Comparison of ENCODE assay signal across 8 cellular contexts in genomic region chrX:130401415-130402210, GRCh38. TPM values are rescaled to one million over a fixed set of nuclear protein-coding genes. Genes with fewer than 3 reads are reported as not detected.
DNase-seq lines count a peak whose midpoint lies in the region; ATAC-seq, FAIRE-seq and TF ChIP-seq lines count a peak whose summit lies in the region.

TSS of gene RBMX2 (plus strand) at chrX:130401987. CDS start at chrX:130402033, 46 bp downstream.

- no peaks in the 10 kb centered on the region for H3K36me3 Mint-ChIP-seq in T-helper 1 cell treated with Interleukin-12 subunit alpha and Interleukin-12 subunit beta and Interleukin-4 antibody, amounts not matched to agents 30 μg/mL and 1 μg/mL, for 36 hours (ENCODE audit: low read depth)

- H3K9me3 Mint-ChIP-seq in T-helper 1 cell treated with Interleukin-12 subunit alpha and Interleukin-12 subunit beta and Interleukin-4 antibody, amounts not matched to agents 30 μg/mL and 1 μg/mL, for 36 hours = no peaks in the 10 kb centered on the region

- peak within 1 kb of the TSS; percentile 85 for H3K27ac Mint-ChIP-seq in T-helper 1 cell treated with Interleukin-12 subunit alpha and Interleukin-12 subunit beta and Interleukin-4 antibody, amounts not matched to agents 30 μg/mL and 1 μg/mL, for 36 hours

- peak; percentile 91 for DNase-seq in GM13976 (ENCODE audit: low spot score)
- DNase-seq in NCI-H1417 (lab: John Stamatoyannopoulos, UW) = peak; percentile 75 to 86 (median 84)
- peak; percentile 2 for DNase-seq in amniotic stem cell (lab: John Stamatoyannopoulos, UW)
- DNase-seq in left cardiac atrium = peak; percentile 78
- DNase-seq in prostate gland (ENCODE audit: low spot score) = peak; percentile 46
- peak; percentile 85 for DNase-seq in urothelium cell line (ENCODE audit: low spot score)

- H3K4me3 ChIP-seq in prostate gland = peak within 1 kb of the TSS; percentile 50 to 52

- in situ Hi-C loops in GM13976 (cut with MboI; ENCODE audit: low sequenced_read_pairs, unreplicated experiment) = no loop called here

- H3K4me1 ChIP-seq in prostate gland (replicated peaks) = no peaks in the 10 kb centered on the region

- TF ChIP-seq CTCF in GM13976 (IDR thresholded peaks at IDR 0.05; ENCODE audit: borderline replicate concordance, control extremely low read depth, extremely low read depth, insufficient read depth, missing control alignments) (no peak), prostate gland (IDR thresholded peaks at IDR 0.05) (no peak)

- intact Hi-C loops in left cardiac atrium (cut with DNase I) = no loop called here
- intact Hi-C loops in prostate gland (cut with DNase I) = no loop called here

- no peaks in the 10 kb centered on the region for H3K36me3 ChIP-seq in prostate gland

- ATAC-seq in HG02763 (IDR thresholded peaks at IDR 0.05; ENCODE audit: unreplicated experiment) (peak; percentile 95), left cardiac atrium (peak; percentile 99)

- H3K27me3 ChIP-seq in prostate gland (replicated peaks; ENCODE audit: insufficient read depth) = no peaks in the 10 kb centered on the region

- TF ChIP-seq POLR2A in prostate gland (IDR thresholded peaks at IDR 0.05) = peak; percentile 39

- H3K9me3 ChIP-seq in prostate gland = no peaks in the 10 kb centered on the region

- peak within 1 kb of the TSS; percentile 92 for H3K4me3 Mint-ChIP-seq in T-helper 1 cell treated with Interleukin-12 subunit alpha and Interleukin-12 subunit beta and Interleukin-4 antibody, amounts not matched to agents 30 μg/mL and 1 μg/mL, for 36 hours

- H3K4me1 Mint-ChIP-seq in T-helper 1 cell treated with Interleukin-12 subunit alpha and Interleukin-12 subunit beta and Interleukin-4 antibody, amounts not matched to agents 30 μg/mL and 1 μg/mL, for 36 hours (ENCODE audit: low read depth) = peaks cover 9% of the 10 kb centered on the region

- 1% methylated on average over 30 of the region's 47 CpGs for WGBS in prostate gland

- peak within 1 kb of the TSS; percentile 56 to 57 for H3K27ac ChIP-seq in prostate gland

- FAIRE-seq in urothelium cell line (lab: Jason Lieb, UNC) = no peak

- peaks cover 6% of the 10 kb centered on the region for H3K27me3 Mint-ChIP-seq in T-helper 1 cell treated with Interleukin-12 subunit alpha and Interleukin-12 subunit beta and Interleukin-4 antibody, amounts not matched to agents 30 μg/mL and 1 μg/mL, for 36 hours (ENCODE audit: low read depth)

RNA-seq across cellular contexts. Expression of gene RBMX2, which starts in this region (rescaled TPM):
- 10 to 100 TPM; 11.5 to 12.8 TPM for total RNA-seq in left cardiac atrium
- 10 to 100 TPM; 10.2 to 19.8 TPM for total RNA-seq in prostate gland

Comparison
In these comparisons a context has a peak if more than half of its experiments do, and no peak if none do; other contexts are left out.
1. Peak in every context shown above with its lines: DNase-seq, ATAC-seq, H3K4me3 ChIP-seq and H3K27ac ChIP-seq.
2. DNase-seq: peak in every context shown above with its lines; median percentile 91 in GM13976; 85 in urothelium cell line; 84 in NCI-H1417; 78 in left cardiac atrium; 46 in prostate gland; 2 in amniotic stem cell.